In genomic region chr7:65251851-65252620, GRCh38 we compare ENCODE assay signal across 8 cellular contexts.
DNase-seq lines count a peak whose midpoint lies in the region; ATAC-seq and TF ChIP-seq lines count a peak whose summit lies in the region.

No MANE protein-coding gene starts in this region.

- intact Hi-C loops in heart left ventricle (cut with DNase I) = no loop called here

- H3K27me3 ChIP-seq in OCI-LY3 (ENCODE audit: low read depth, low read length) (no peaks in the 10 kb centered on the region), heart left ventricle (peaks cover 0 to 11% (median 0%) of the 10 kb centered on the region in 9 donors)

- H3K36me3 ChIP-seq in OCI-LY3 (replicated peaks; ENCODE audit: low read depth, low read length) (no peaks in the 10 kb centered on the region), heart left ventricle (no peaks in the 10 kb centered on the region)

- H3K9me3 Mint-ChIP-seq in activated naive CD4-positive, alpha-beta T cell treated with anti-CD3 and anti-CD28 coated beads, Interleukin-2, amount 50 U/mL, for 72 hours = no peaks in the 10 kb centered on the region

- peak overlapping the region; percentile 96 for H2AFZ ChIP-seq in OCI-LY3 (ENCODE audit: low read depth, low read length)

- no peaks in the 10 kb centered on the region for H3K79me2 ChIP-seq in OCI-LY3 (ENCODE audit: low read length)

- peaks cover 0 to 5% of the 10 kb centered on the region in 2 donors for H3K36me3 Mint-ChIP-seq in activated naive CD4-positive, alpha-beta T cell treated with anti-CD3 and anti-CD28 coated beads, Interleukin-2, amount 50 U/mL, for 72 hours

- TF ChIP-seq POLR2A in heart left ventricle (IDR thresholded peaks at IDR 0.05) = no peak

- no peak for DNase-seq in AG04449 (ENCODE audit: low read depth, low spot score)
- DNase-seq in activated naive CD4-positive, alpha-beta T cell treated with anti-CD3 and anti-CD28 coated beads, Interleukin-2, amount 50 U/mL, for 72 hours (ENCODE audit: low spot score in 2 of 2) = peak in 1 of 2 donors; percentile 34
- peak; percentile 29 to 68 (median 54) for DNase-seq in heart left ventricle
- DNase-seq in omental fat pad (ENCODE audit: low spot score) = no peak

- no peak overlapping the region for H3K27ac Mint-ChIP-seq in activated naive CD4-positive, alpha-beta T cell treated with anti-CD3 and anti-CD28 coated beads, Interleukin-2, amount 50 U/mL, for 72 hours

- WGBS in heart left ventricle, 4 donors = 0 to 2% (median 1%) methylated on average over 22 to 64 of the region's 64 CpGs

- ATAC-seq in GM18861 (IDR thresholded peaks at IDR 0.05; ENCODE audit: unreplicated experiment) (peak; percentile 56), HG03520 (IDR thresholded peaks at IDR 0.05; ENCODE audit: unreplicated experiment) (peak; percentile 73), heart left ventricle (peak; percentile 37 to 95 (median 90)), omental fat pad (ENCODE audit: low FRiP score) (peak; percentile 92), HG03135 (IDR thresholded peaks at IDR 0.05; ENCODE audit: unreplicated experiment) (no peak)
- peak; percentile 81 for ATAC-seq in activated naive CD4-positive, alpha-beta T cell treated with anti-CD3 and anti-CD28 coated beads, Interleukin-2, amount 50 U/mL, for 72 hours

- POLR2A ChIA-PET in AG04449 (lab: Yijun Ruan, JAX) = no interaction called here

- no peak overlapping the region for H3K27ac ChIP-seq in OCI-LY3 (ENCODE audit: low read length)
- H3K27ac ChIP-seq in heart left ventricle = peak overlapping the region in 4 of 12 donors; percentile 11 to 46 (median 33)

- no peak for TF ChIP-seq CTCF in AG04449 (IDR thresholded peaks at IDR 0.05; ENCODE audit: insufficient read depth, low read length, missing control alignments)
- TF ChIP-seq CTCF in OCI-LY3 (IDR thresholded peaks at IDR 0.05; ENCODE audit: low read depth, low read length) = no peak
- TF ChIP-seq CTCF in heart left ventricle (IDR thresholded peaks at IDR 0.05) = no peak
- TF ChIP-seq CTCF in omental fat pad (IDR thresholded peaks at IDR 0.05) = no peak

- peak overlapping the region; percentile 90 for H3K4me2 ChIP-seq in OCI-LY3 (ENCODE audit: low read length)

- H4K20me1 ChIP-seq in OCI-LY3 (ENCODE audit: insufficient read depth, low read length) = no peaks in the 10 kb centered on the region

- H3K4me3 ChIP-seq in AG04449 (ENCODE audit: low read depth, low read length) = peak overlapping the region; percentile 69
- H3K4me3 ChIP-seq in OCI-LY3 (ENCODE audit: low read length) = peak overlapping the region; percentile 91
- H3K4me3 ChIP-seq in heart left ventricle = peak overlapping the region; percentile 54 to 97 (median 72)

- no peaks in the 10 kb centered on the region for H3K9me3 ChIP-seq in OCI-LY3 (ENCODE audit: insufficient read depth, low read length)
- no peaks in the 10 kb centered on the region for H3K9me3 ChIP-seq in heart left ventricle

- H3K4me1 ChIP-seq in OCI-LY3 (ENCODE audit: low read length) (no peaks in the 10 kb centered on the region), heart left ventricle (peaks cover 0 to 3% (median 0%) of the 10 kb centered on the region in 12 donors)

- CTCF ChIA-PET in AG04449 (lab: Yijun Ruan, JAX) = no interaction called here

- peak overlapping the region; percentile 69 for H3K9ac ChIP-seq in OCI-LY3 (ENCODE audit: low read length)

Comparison
In these comparisons a context has a peak if more than half of its experiments do, and no peak if none do; other contexts are left out.
1. DNase-seq: peak in heart left ventricle (5 of 5); none in AG04449 (single experiment) and omental fat pad (single experiment).
2. Peak in every context shown above with its lines, with median percentiles within 50 percentile points of each other: H3K4me3 ChIP-seq.